Comparison of ENCODE assay signal across 28 cellular contexts in the genomic region with DNA sequence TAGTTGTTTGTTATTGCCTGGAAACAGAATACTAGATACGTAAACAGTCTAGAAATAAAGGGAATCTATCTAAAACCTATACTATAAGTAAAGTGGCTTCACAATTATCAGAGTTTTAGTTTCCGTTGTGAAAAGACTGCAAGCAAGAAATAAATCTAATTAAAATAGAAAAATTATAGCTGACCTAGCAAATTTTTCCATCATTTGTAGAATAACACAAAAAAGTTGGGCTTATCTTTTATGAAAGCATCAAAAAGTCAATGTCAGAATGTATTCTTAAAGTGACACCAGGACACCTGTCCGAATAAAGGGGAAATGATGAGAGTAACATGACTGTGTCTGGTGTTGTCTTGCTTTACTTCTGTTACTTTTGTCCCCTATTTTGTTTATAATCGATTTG.
"Had no signal": no experiment of that assay in that cellular context is flagged by ENCODE, and none has a peak within 500 bp of the region (broad histone marks: within the 10 kb centered on the region; RNA-seq: fewer than 3 reads in every experiment).

No MANE protein-coding gene starts in this region.

- H3K36me3 Mint-ChIP-seq: mesothelial cell of epicardium, naive B cell had no signal

- DNase-seq: colonic mucosa; cortex of kidney; effector CD8-positive, alpha-beta T cell; effector memory CD8-positive, alpha-beta T cell; endodermal cell; erythroblast; esophagus squamous epithelium; foreskin fibroblast; foreskin melanocyte; gastrocnemius medialis; glutamatergic neuron; head of caudate nucleus; heart right ventricle; hippocampal formation; left cardiac atrium; left lung; left ventricle myocardium superior; lower lobe of right lung; mesenchymal stem cell; mucosa of descending colon; naive B cell had no signal

- H3K27ac ChIP-seq: colonic mucosa, epithelial cell of prostate, esophagus squamous epithelium, gastrocnemius medialis, heart right ventricle, left lung, lower lobe of right lung had no signal

- H3K9me3 ChIP-seq: colonic mucosa, esophagus squamous epithelium, gastrocnemius medialis, lower lobe of right lung, mucosa of descending colon had no signal

- FAIRE-seq: endometrium, islet of Langerhans, keratinocyte had no signal

- H3K4me1 Mint-ChIP-seq: endodermal cell, mesothelial cell of epicardium, naive B cell had no signal

- H3K4me1 ChIP-seq: colonic mucosa, esophagus squamous epithelium, gastrocnemius medialis, heart right ventricle, left lung, lower lobe of right lung had no signal

- H3K27ac Mint-ChIP-seq: dendritic cell treated with granulocyte-macrophage colony-stimulating factor and Interleukin-4, amounts not matched to agents 40 ng/mL and 50 ng/mL, for 4 days; effector memory CD8-positive, alpha-beta T cell; endodermal cell; mesothelial cell of epicardium; naive B cell had no signal

- H3K36me3 ChIP-seq: colonic mucosa, esophagus squamous epithelium, gastrocnemius medialis, heart right ventricle, left lung, lower lobe of right lung had no signal

- H3K4me3 Mint-ChIP-seq: dendritic cell treated with granulocyte-macrophage colony-stimulating factor and Interleukin-4, amounts not matched to agents 40 ng/mL and 50 ng/mL, for 4 days; effector memory CD8-positive, alpha-beta T cell; endodermal cell; mesothelial cell of epicardium; naive B cell had no signal

- H3K4me3 ChIP-seq: colonic mucosa, esophagus squamous epithelium, gastrocnemius medialis, heart right ventricle, left lung, lower lobe of right lung, mucosa of descending colon had no signal

- H3K27me3 ChIP-seq: colonic mucosa, esophagus squamous epithelium, gastrocnemius medialis, heart right ventricle, left lung had no signal

- H3K9me3 Mint-ChIP-seq: endodermal cell had no signal

- H3K27me3 Mint-ChIP-seq: dendritic cell treated with granulocyte-macrophage colony-stimulating factor and Interleukin-4, amounts not matched to agents 40 ng/mL and 50 ng/mL, for 4 days; effector memory CD8-positive, alpha-beta T cell; naive B cell had no signal

- ATAC-seq: effector memory CD8-positive, alpha-beta T cell; esophagus mucosa; gastrocnemius medialis; heart right ventricle; left cardiac atrium; left lung; left ventricle myocardium superior; lower lobe of right lung; mucosa of descending colon had no signal
